Comparison of ENCODE assay signal across 16 cellular contexts in the genomic region with DNA sequence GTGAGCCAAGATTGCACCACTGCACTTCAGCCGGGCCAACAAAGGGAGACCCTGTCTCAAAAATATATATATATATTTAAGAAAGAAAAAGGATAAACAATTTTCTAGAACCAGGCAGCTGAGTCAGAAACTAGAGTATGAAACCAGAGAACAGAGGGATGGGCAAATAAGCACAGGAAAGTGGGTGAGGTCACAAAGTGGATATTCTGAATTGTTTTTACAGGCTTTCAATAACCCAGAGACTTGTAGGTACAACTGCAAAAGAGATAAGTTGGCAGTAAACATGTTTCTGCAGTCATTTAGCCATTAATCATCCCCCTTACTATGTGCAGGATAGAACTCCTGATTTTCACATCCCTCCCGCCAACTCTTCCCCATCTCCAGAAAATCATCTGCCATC.
DNase-seq lines count a peak whose midpoint lies in the region; ATAC-seq and TF ChIP-seq lines count a peak whose summit lies in the region.
"Had no signal": no experiment of that assay in that cellular context is flagged by ENCODE, and none has a peak within 500 bp of the region (broad histone marks: within the 10 kb centered on the region; RNA-seq: fewer than 3 reads in every experiment).

No MANE protein-coding gene starts in this region.

- no peak overlapping the region for H3K4me3 ChIP-seq in CD4-positive, alpha-beta memory T cell (ENCODE audit: low read length in 2 of 2)
- H3K4me3 ChIP-seq: GM23248 had no signal

- no peak for ATAC-seq in activated CD8-positive, alpha-beta T cell treated with anti-CD3 and anti-CD28 coated beads for 36 hours
- no peak for ATAC-seq in activated CD8-positive, alpha-beta T cell treated with anti-CD3 and anti-CD28 coated beads, Interleukin-2, amount 10 ng/mL, durations not matched to agents 7 days and 5 days
- ATAC-seq in T-cell (replicated peaks in 1 of 4) (no peak), foreskin keratinocyte (no peak)
- ATAC-seq: HCT116 had no signal

- TF ChIP-seq CTCF in activated CD8-positive, alpha-beta T cell treated with anti-CD3 and anti-CD28 coated beads for 36 hours (IDR thresholded peaks at IDR 0.05), result no peak
- TF ChIP-seq CTCF in foreskin keratinocyte (conservative IDR thresholded peaks at IDR 0.05), result no peak

- H3K27me3 Mint-ChIP-seq in activated CD8-positive, alpha-beta T cell treated with anti-CD3 and anti-CD28 coated beads for 36 hours, result no peaks in the 10 kb centered on the region
- H3K27me3 Mint-ChIP-seq in activated CD8-positive, alpha-beta T cell treated with anti-CD3 and anti-CD28 coated beads, Interleukin-2, amount 10 ng/mL, durations not matched to agents 7 days and 5 days (ENCODE audit: low read depth), result no peaks in the 10 kb centered on the region
- H3K27me3 Mint-ChIP-seq in CD4-positive, alpha-beta memory T cell, result no peaks in the 10 kb centered on the region
- no peaks in the 10 kb centered on the region for H3K27me3 Mint-ChIP-seq in T-cell

- CTCF ChIA-PET in activated CD8-positive, alpha-beta T cell treated with anti-CD3 and anti-CD28 coated beads for 36 hours (lab: Charles Lee), result interaction anchor here (1.2 to 1.3 kb wide), 2 partner anchors 10 to 55 kb away, joined by 3 to 4 read pairs; no protein-coding TSS in a partner anchor
- CTCF ChIA-PET in activated CD8-positive, alpha-beta T cell treated with anti-CD3 and anti-CD28 coated beads, Interleukin-2, amount 10 ng/mL, durations not matched to agents 7 days and 5 days (lab: Charles Lee), result interaction anchor here (0.8 kb wide), 1 partner anchor 522 kb away, joined by 3 read pairs; no protein-coding TSS in a partner anchor
- CTCF ChIA-PET in CD4-positive, alpha-beta memory T cell (lab: Charles Lee; ENCODE audit: partially characterized antibody), result interaction anchor here (1.4 kb wide), 1 partner anchor 90 kb away, joined by 4 read pairs; no protein-coding TSS in a partner anchor
- CTCF ChIA-PET in T-cell (lab: Charles Lee), result interaction anchor here in 1 of 2 donors (0.6 kb wide), 1 partner anchor 29 kb away, joined by 3 read pairs; no protein-coding TSS in a partner anchor

- H3K9me3 ChIP-seq in CD4-positive, alpha-beta memory T cell (ENCODE audit: control insufficient read depth in 1 of 2, low read length in 2 of 2), result no peaks in the 10 kb centered on the region

- intact Hi-C loops in activated CD8-positive, alpha-beta T cell treated with anti-CD3 and anti-CD28 coated beads for 36 hours (cut with micrococcal nuclease), result no loop called here
- intact Hi-C loops in CD4-positive, alpha-beta memory T cell (cut with micrococcal nuclease), result no loop called here

- no peak overlapping the region for H3K27ac ChIP-seq in CD4-positive, alpha-beta memory T cell (ENCODE audit: low read depth, low read length)
- peak overlapping the region; percentile 47 for H3K27ac ChIP-seq in foreskin keratinocyte
- H3K27ac ChIP-seq: GM23248 had no signal

- H3K27ac Mint-ChIP-seq in activated CD8-positive, alpha-beta T cell treated with anti-CD3 and anti-CD28 coated beads for 36 hours, result peak overlapping the region; percentile 63
- no peak overlapping the region for H3K27ac Mint-ChIP-seq in activated CD8-positive, alpha-beta T cell treated with anti-CD3 and anti-CD28 coated beads, Interleukin-2, amount 10 ng/mL, durations not matched to agents 7 days and 5 days
- H3K27ac Mint-ChIP-seq in CD4-positive, alpha-beta memory T cell, result peak overlapping the region in 4 of 7 donors; percentile 24 to 38 (median 30)
- H3K27ac Mint-ChIP-seq in T-cell, result peak overlapping the region; percentile 72 to 84

- POLR2A ChIA-PET in activated CD8-positive, alpha-beta T cell treated with anti-CD3 and anti-CD28 coated beads for 36 hours (lab: Charles Lee), result interaction anchor here (0.6 to 1.7 kb wide), 2 partner anchors 12 to 239 kb away, joined by 3 read pairs; no protein-coding TSS in a partner anchor
- POLR2A ChIA-PET in activated CD8-positive, alpha-beta T cell treated with anti-CD3 and anti-CD28 coated beads, Interleukin-2, amount 10 ng/mL, durations not matched to agents 7 days and 5 days (lab: Charles Lee), result interaction anchor here (6.3 kb wide), 1 partner anchor 94 kb away, joined by 24 read pairs; a partner anchor contains a TSS
- POLR2A ChIA-PET in CD4-positive, alpha-beta memory T cell (lab: Charles Lee; ENCODE audit: partially characterized antibody), result interaction anchor here (1.1 to 6.9 kb wide), 5 partner anchors 10 to 92 kb away, joined by 4 to 76 read pairs (median 20); a partner anchor contains a TSS
- POLR2A ChIA-PET in T-cell (lab: Charles Lee), result interaction anchor here in 1 of 2 donors (1.5 kb wide), 1 partner anchor 10 kb away, joined by 6 read pairs; no protein-coding TSS in a partner anchor

- DNase-seq in activated CD8-positive, alpha-beta T cell treated with anti-CD3 and anti-CD28 coated beads for 36 hours, result no peak
- no peak for DNase-seq in activated CD8-positive, alpha-beta T cell treated with anti-CD3 and anti-CD28 coated beads, Interleukin-2, amount 10 ng/mL, durations not matched to agents 7 days and 5 days
- no peak for DNase-seq in CD4-positive, alpha-beta memory T cell
- DNase-seq in T-cell, result no peak
- peak in 1 of 2 donors; percentile 73 for DNase-seq in foreskin keratinocyte
- DNase-seq in activated gamma-delta T cell (lab: John Stamatoyannopoulos, UW), result no peak
- no peak for DNase-seq in NCI-H69 (lab: John Stamatoyannopoulos, UW)
- DNase-seq: ACHN; CD8-positive, alpha-beta memory T cell; GM23248; Kasumi-1; NCI-H1436 treated with DMSO at 0.1 percent for 48 hours; NCI-H446; NCI-H748 treated with DMSO at 0.1 percent for 48 hours; Right ventricle myocardium superior had no signal

- no peak overlapping the region for H3K4me3 Mint-ChIP-seq in activated CD8-positive, alpha-beta T cell treated with anti-CD3 and anti-CD28 coated beads for 36 hours
- H3K4me3 Mint-ChIP-seq in activated CD8-positive, alpha-beta T cell treated with anti-CD3 and anti-CD28 coated beads, Interleukin-2, amount 10 ng/mL, durations not matched to agents 7 days and 5 days, result no peak overlapping the region
- H3K4me3 Mint-ChIP-seq in CD4-positive, alpha-beta memory T cell, result peak overlapping the region in 1 of 8 donors; percentile 9
- no peak overlapping the region for H3K4me3 Mint-ChIP-seq in T-cell
- H3K4me3 Mint-ChIP-seq: CD8-positive, alpha-beta memory T cell had no signal

- H3K4me1 Mint-ChIP-seq in activated CD8-positive, alpha-beta T cell treated with anti-CD3 and anti-CD28 coated beads for 36 hours (ENCODE audit: low read depth), result peaks cover 47% of the 10 kb centered on the region
- peaks cover 36% of the 10 kb centered on the region for H3K4me1 Mint-ChIP-seq in activated CD8-positive, alpha-beta T cell treated with anti-CD3 and anti-CD28 coated beads, Interleukin-2, amount 10 ng/mL, durations not matched to agents 7 days and 5 days (ENCODE audit: low read depth)
- peaks cover 40 to 81% (median 61%) of the 10 kb centered on the region in 4 donors for H3K4me1 Mint-ChIP-seq in CD4-positive, alpha-beta memory T cell
- peaks cover 74 to 86% (median 77%) of the 10 kb centered on the region in 3 donors for H3K4me1 Mint-ChIP-seq in T-cell

- H3K36me3 Mint-ChIP-seq in activated CD8-positive, alpha-beta T cell treated with anti-CD3 and anti-CD28 coated beads for 36 hours (ENCODE audit: low read depth), result peaks cover 10% of the 10 kb centered on the region
- peaks cover 2% of the 10 kb centered on the region for H3K36me3 Mint-ChIP-seq in activated CD8-positive, alpha-beta T cell treated with anti-CD3 and anti-CD28 coated beads, Interleukin-2, amount 10 ng/mL, durations not matched to agents 7 days and 5 days (ENCODE audit: low read depth)
- peaks cover 10 to 17% of the 10 kb centered on the region in 2 donors for H3K36me3 Mint-ChIP-seq in CD4-positive, alpha-beta memory T cell
- H3K36me3 Mint-ChIP-seq in T-cell, result peaks cover 27% of the 10 kb centered on the region

- H3K4me1 ChIP-seq in CD4-positive, alpha-beta memory T cell (ENCODE audit: insufficient read depth, low read length), result peaks cover 62% of the 10 kb centered on the region
- H3K4me1 ChIP-seq in foreskin keratinocyte, result peaks cover 3% of the 10 kb centered on the region

- H3K9me3 Mint-ChIP-seq in activated CD8-positive, alpha-beta T cell treated with anti-CD3 and anti-CD28 coated beads for 36 hours, result peaks cover 4% of the 10 kb centered on the region
- no peaks in the 10 kb centered on the region for H3K9me3 Mint-ChIP-seq in activated CD8-positive, alpha-beta T cell treated with anti-CD3 and anti-CD28 coated beads, Interleukin-2, amount 10 ng/mL, durations not matched to agents 7 days and 5 days (ENCODE audit: insufficient read depth)
- peaks cover 0 to 9% (median 3%) of the 10 kb centered on the region in 8 donors for H3K9me3 Mint-ChIP-seq in CD4-positive, alpha-beta memory T cell
- H3K9me3 Mint-ChIP-seq in T-cell, result peaks cover 0 to 8% (median 4%) of the 10 kb centered on the region in 3 donors
- H3K9me3 Mint-ChIP-seq: CD8-positive, alpha-beta memory T cell had no signal

- no peaks in the 10 kb centered on the region for H3K27me3 ChIP-seq in CD4-positive, alpha-beta memory T cell (ENCODE audit: insufficient read depth, low read length)
- no peaks in the 10 kb centered on the region for H3K27me3 ChIP-seq in foreskin keratinocyte

- H3K36me3 ChIP-seq in CD4-positive, alpha-beta memory T cell (ENCODE audit: insufficient read depth, low read length), result no peaks in the 10 kb centered on the region
